Comparison of ENCODE assay signal across 8 cellular contexts in genomic region chr9:34646211-34647083, GRCh38. TPM values are rescaled to one million over a fixed set of nuclear protein-coding genes. Genes with fewer than 3 reads are reported as not detected.
A peak's percentile ranks its signal among the peaks of the same experiment; 100 is the strongest.
DNase-seq lines count a peak whose midpoint lies in the region; FAIRE-seq and TF ChIP-seq lines count a peak whose summit lies in the region.

Gene GALT (plus strand): TSS chr9:34646675. CDS start chr9:34646705, 30 bp downstream.

- no peak within 1 kb of the TSS for H2BK20ac ChIP-seq in H9 (ENCODE audit: low read depth, low read length, poor library complexity, severe bottlenecking)

- peaks cover 25% of the 10 kb centered on the region for H3F3A ChIP-seq in neural progenitor cell (ENCODE audit: low read depth)

- no peaks in the 10 kb centered on the region for H3K9me3 Mint-ChIP-seq in H9
- no peaks in the 10 kb centered on the region for H3K9me3 Mint-ChIP-seq in neural progenitor cell

- DNase-seq in H9 (peak; percentile 96), M059J (ENCODE audit: low read depth) (peak; percentile 90), SHP77 treated with DMSO at 0.1 percent for 48 hours (lab: John Stamatoyannopoulos, UW) (peak; percentile 29), activated gamma-delta T cell treated with Interleukin-2 at 50 U/mL for 16 hours (peak; percentile 97), fibroblast of villous mesenchyme (ENCODE audit: low read depth) (peak; percentile 87), neural progenitor cell (ENCODE audit: low spot score) (peak; percentile 95)

- H3K27me3 ChIP-seq in H9 (ENCODE audit: insufficient read depth, low read length) = no peaks in the 10 kb centered on the region
- no peaks in the 10 kb centered on the region for H3K27me3 ChIP-seq in neural progenitor cell
- H3K27me3 ChIP-seq in stomach smooth muscle (ENCODE audit: control insufficient read depth in 1 of 2, insufficient read depth in 2 of 2, low read length in 2 of 2) = no peaks in the 10 kb centered on the region

- peak within 1 kb of the TSS; percentile 94 for H3K4me2 ChIP-seq in H9 (ENCODE audit: insufficient read depth, insufficient read length, low read length)
- H3K4me2 ChIP-seq in neural progenitor cell = peak within 1 kb of the TSS; percentile 97

- H3K27me3 Mint-ChIP-seq in H9 (ENCODE audit: low read depth) = no peaks in the 10 kb centered on the region; the same call in 1 of the 2 replicates
- peaks cover 7% of the 10 kb centered on the region for H3K27me3 Mint-ChIP-seq in neural progenitor cell (ENCODE audit: insufficient read depth, low read depth)

- no peak within 1 kb of the TSS for H3K4ac ChIP-seq in H9 (ENCODE audit: low read depth, low read length)

- H3K27ac ChIP-seq in H9 (ENCODE audit: insufficient read length, low read depth, low read length) (no peak within 1 kb of the TSS), neural progenitor cell (peak within 1 kb of the TSS; percentile 81), stomach smooth muscle (ENCODE audit: low read length) (peak within 1 kb of the TSS; percentile 84)

- H3K9ac ChIP-seq in H9 (ENCODE audit: extremely low read depth, insufficient read length, low read length) (peak within 1 kb of the TSS; percentile 28), neural progenitor cell (peak within 1 kb of the TSS; percentile 36), stomach smooth muscle (ENCODE audit: low read length in 2 of 2) (peak within 1 kb of the TSS; percentile 90 to 92)

- H3K79me1 ChIP-seq in H9 (ENCODE audit: insufficient read depth, low read depth, low read length, poor library complexity, severe bottlenecking) = no peaks in the 10 kb centered on the region

- H3K4me1 Mint-ChIP-seq in H9 (peaks cover 31 to 38% of the 10 kb centered on the region in 2 experiments), neural progenitor cell (peaks cover 36% of the 10 kb centered on the region)

- H2BK120ac ChIP-seq in H9 (ENCODE audit: low read depth, low read length, poor library complexity, severe bottlenecking) = no peak within 1 kb of the TSS

- no peak within 1 kb of the TSS for H2BK15ac ChIP-seq in H9 (ENCODE audit: low read depth, low read length)

- H3K79me2 ChIP-seq in H9 (ENCODE audit: insufficient read depth, low read length) = peaks cover 2% of the 10 kb centered on the region; the same call in 1 of the 2 replicates
- H3K79me2 ChIP-seq in neural progenitor cell (ENCODE audit: low read depth) = peaks cover 16% of the 10 kb centered on the region

- peak within 1 kb of the TSS; percentile 90 for H3K4me3 ChIP-seq in fibroblast of villous mesenchyme (ENCODE audit: low read depth, low read length)
- peak within 1 kb of the TSS; percentile 61 for H3K4me3 ChIP-seq in neural progenitor cell
- H3K4me3 ChIP-seq in stomach smooth muscle (ENCODE audit: low read length in 2 of 2) = peak within 1 kb of the TSS; percentile 85 to 93

- no peak within 1 kb of the TSS for H4K91ac ChIP-seq in H9 (ENCODE audit: insufficient read length, low read depth, low read length)

- H3K4me3 Mint-ChIP-seq in H9 (peak within 1 kb of the TSS; percentile 85 to 93), neural progenitor cell (peak within 1 kb of the TSS; percentile 93)

- peak within 1 kb of the TSS; percentile 41 for H3K14ac ChIP-seq in H9 (ENCODE audit: insufficient read depth, low read length)

- no peak within 1 kb of the TSS for H3K23ac ChIP-seq in H9 (ENCODE audit: insufficient read length, low read depth, low read length)

- no peak within 1 kb of the TSS for H2AFZ ChIP-seq in H9 (ENCODE audit: low read length)
- peak within 1 kb of the TSS; percentile 87 for H2AFZ ChIP-seq in neural progenitor cell (replicated peaks)

- H3K56ac ChIP-seq in H9 (ENCODE audit: insufficient read length, low read depth, low read length) = no peak within 1 kb of the TSS

- peak; percentile 55; the same call in 2 of the 3 replicates for TF ChIP-seq CTCF in H9 (conservative IDR thresholded peaks at IDR 0.05)
- TF ChIP-seq CTCF in fibroblast of villous mesenchyme (IDR thresholded peaks at IDR 0.05; ENCODE audit: insufficient read depth, low read depth, low read length) = peak; percentile 48
- peak; percentile 37 for TF ChIP-seq CTCF in neural progenitor cell (IDR thresholded peaks at IDR 0.05)

- FAIRE-seq in G401.6 (lab: Jason Lieb, UNC) = peak; percentile 90

- peaks cover 9% of the 10 kb centered on the region for H3K23me2 ChIP-seq in H9 (ENCODE audit: insufficient read length, low read depth, low read length, poor library complexity, severe bottlenecking)

- H3K36me3 Mint-ChIP-seq in H9 (ENCODE audit: insufficient read depth in 1 of 3, low read depth in 3 of 3) = peaks cover 17 to 28% (median 24%) of the 10 kb centered on the region in 3 experiments; a peak in 6 of 7 replicates
- peaks cover 13% of the 10 kb centered on the region for H3K36me3 Mint-ChIP-seq in neural progenitor cell

- H4K8ac ChIP-seq in H9 (replicated peaks; ENCODE audit: insufficient read length, low read depth, low read length) = no peak within 1 kb of the TSS

- H3K27ac Mint-ChIP-seq in H9 (peak within 1 kb of the TSS; percentile 11 to 94 (median 66); a peak in 4 of 7 replicates), neural progenitor cell (peak within 1 kb of the TSS; percentile 76)

- no peak within 1 kb of the TSS for H2BK12ac ChIP-seq in H9 (ENCODE audit: insufficient read length, low read depth, low read length)

- WGBS in H9 (ENCODE audit: extremely low coverage, insufficient read length, low lambda C conversion rate) = no CpG with 5 or more reads among the region's 43 CpGs

- peak within 1 kb of the TSS; percentile 31 for H3K18ac ChIP-seq in H9 (ENCODE audit: insufficient read length, low read depth, low read length)

- no peaks in the 10 kb centered on the region for H3K9me3 ChIP-seq in H9 (ENCODE audit: control insufficient read depth, low read depth, low read length)
- H3K9me3 ChIP-seq in neural progenitor cell (ENCODE audit: low read depth) = no peaks in the 10 kb centered on the region
- H3K9me3 ChIP-seq in stomach smooth muscle (ENCODE audit: control insufficient read depth in 2 of 2, low read length in 2 of 2) = no peaks in the 10 kb centered on the region

- no peak within 1 kb of the TSS for H2BK5ac ChIP-seq in H9 (ENCODE audit: insufficient read length, low read length)

- no peak within 1 kb of the TSS for H2AK5ac ChIP-seq in H9 (ENCODE audit: insufficient read length, low read length)

- no peak within 1 kb of the TSS for H3T11ph ChIP-seq in H9 (ENCODE audit: low read length)

- H4K20me1 ChIP-seq in H9 (ENCODE audit: control insufficient read depth, insufficient read depth, insufficient read length) (no peaks in the 10 kb centered on the region), neural progenitor cell (ENCODE audit: low read depth) (peaks cover 8% of the 10 kb centered on the region)

- no peak within 1 kb of the TSS for H4K5ac ChIP-seq in H9 (ENCODE audit: insufficient read length, low read depth, low read length)

- H3K36me3 ChIP-seq in neural progenitor cell = no peaks in the 10 kb centered on the region
- peaks cover 13 to 20% of the 10 kb centered on the region in 2 donors for H3K36me3 ChIP-seq in stomach smooth muscle (ENCODE audit: control insufficient read depth in 2 of 2, insufficient read depth in 2 of 2, low read length in 2 of 2)

- peaks cover 10% of the 10 kb centered on the region; the same call in 1 of the 2 replicates for H3K4me1 ChIP-seq in H9 (ENCODE audit: insufficient read depth, low read length)
- H3K4me1 ChIP-seq in neural progenitor cell = peaks cover 18% of the 10 kb centered on the region
- H3K4me1 ChIP-seq in stomach smooth muscle (ENCODE audit: control insufficient read depth, insufficient read depth, low read length) = peaks cover 38% of the 10 kb centered on the region

RNA-seq across cellular contexts. Expression of gene GALT, which starts in this region (rescaled TPM):
- 39.2 and 41.5 TPM in 2 replicates for total RNA-seq in H9 (2021)
- 13.4 and 20.9 TPM in 2 replicates for total RNA-seq in M059J (2014; rRNA removed; shearing (Covaris generic))
- 34.1 and 36.7 TPM in 2 replicates for total RNA-seq in fibroblast of villous mesenchyme
- total RNA-seq in neural progenitor cell (ENCODE audit: low replicate concordance) = 32.1 and 43.7 TPM in 2 replicates

Comparison
In these comparisons a context has a peak if more than half of its experiments do, and no peak if none do; other contexts are left out.
1. DNase-seq: peak in every context shown above with its lines; median percentile 97 in activated gamma-delta T cell treated with Interleukin-2 at 50 U/mL for 16 hours; 96 in H9; 95 in neural progenitor cell; 90 in M059J; 87 in fibroblast of villous mesenchyme; 29 in SHP77 treated with DMSO at 0.1 percent for 48 hours.
2. H3K9ac ChIP-seq: peak in every context shown above with its lines; median percentile 91 in stomach smooth muscle; 36 in neural progenitor cell; 28 in H9.